Comparison of ENCODE assay signal across 40 cellular contexts in genomic region chr6:15393605-15394004, GRCh38.
"Had no signal": no experiment of that assay in that cellular context is flagged by ENCODE, and none has a peak within 500 bp of the region (broad histone marks: within the 10 kb centered on the region; RNA-seq: fewer than 3 reads in every experiment).

No MANE protein-coding gene starts in this region.

- FAIRE-seq: bronchial epithelial cell, TTC549 had no signal

- ATAC-seq: activated CD4-positive, alpha-beta T cell treated with anti-CD3 and anti-CD28 coated beads for 36 hours; activated CD4-positive, CD25-positive, alpha-beta regulatory T cell treated with anti-CD3 and anti-CD28 coated beads, Interleukin-2, amount 50 U/mL, for 24 hours; activated CD8-positive, alpha-beta memory T cell treated with anti-CD3 and anti-CD28 coated beads, Interleukin-2, amount 10 ng/mL, durations not matched to agents 7 days and 5 days; activated CD8-positive, alpha-beta T cell treated with anti-CD3 and anti-CD28 coated beads, Interleukin-2, amount 10 ng/mL, durations not matched to agents 7 days and 5 days; activated naive CD8-positive, alpha-beta T cell treated with anti-CD3 and anti-CD28 coated beads, Interleukin-2, amount 50 U/mL, for 24 hours; WTC11 had no signal

- H3K9me3 Mint-ChIP-seq: activated CD4-positive, alpha-beta memory T cell treated with anti-CD3 and anti-CD28 coated beads, Interleukin-2, amount 10 ng/mL, durations not matched to agents 7 days and 5 days; activated CD4-positive, alpha-beta T cell treated with anti-CD3 and anti-CD28 coated beads, Interleukin-2, amount 10 ng/mL, durations not matched to agents 7 days and 5 days; activated naive CD4-positive, alpha-beta T cell treated with anti-CD3 and anti-CD28 coated beads, Interleukin-2, amount 10 ng/mL, durations not matched to agents 7 days and 5 days; activated naive CD4-positive, alpha-beta T cell treated with anti-CD3 and anti-CD28 coated beads, Interleukin-2, amount 50 U/mL, for 24 hours; activated naive CD8-positive, alpha-beta T cell treated with anti-CD3 and anti-CD28 coated beads, Interleukin-2, amount 10 ng/mL, durations not matched to agents 7 days and 5 days; activated naive CD8-positive, alpha-beta T cell treated with anti-CD3 and anti-CD28 coated beads, Interleukin-2, amount 50 U/mL, for 24 hours; activated T-cell treated with anti-CD3 and anti-CD28 coated beads, Interleukin-2, amount 50 U/mL, for 24 hours; activated T-helper 2 cell treated with anti-CD3 and anti-CD28 coated beads, Interferon-gamma antibody, Interleukin-2, Interleukin-4, amounts not matched to agents 10 μg/mL and 5 μg/mL and 100 μg/mL, durations not matched to agents 14 hours and 24 hours and 36 hours; central memory CD8-positive, alpha-beta T cell; T-helper 1 cell treated with Interleukin-12 subunit alpha and Interleukin-12 subunit beta and Interleukin-4 antibody, amounts not matched to agents 30 μg/mL and 1 μg/mL, for 36 hours; T-helper 2 cell treated with Interferon-gamma antibody and Interleukin-4, amounts not matched to agents 5 μg/mL and 100 μg/mL, for 36 hours; WTC11 had no signal

- H3K27ac ChIP-seq: ascending aorta, cardiac muscle cell, VCaP had no signal

- H3K27ac Mint-ChIP-seq: activated CD4-positive, alpha-beta memory T cell treated with anti-CD3 and anti-CD28 coated beads, Interleukin-2, amount 10 ng/mL, durations not matched to agents 7 days and 5 days; activated CD4-positive, alpha-beta T cell treated with anti-CD3 and anti-CD28 coated beads for 36 hours; activated CD4-positive, alpha-beta T cell treated with anti-CD3 and anti-CD28 coated beads, Interleukin-2, amount 10 ng/mL, durations not matched to agents 7 days and 5 days; activated CD8-positive, alpha-beta memory T cell treated with anti-CD3 and anti-CD28 coated beads, Interleukin-2, amount 10 ng/mL, durations not matched to agents 7 days and 5 days; activated CD8-positive, alpha-beta T cell treated with anti-CD3 and anti-CD28 coated beads, Interleukin-2, amount 10 ng/mL, durations not matched to agents 7 days and 5 days; activated naive CD4-positive, alpha-beta T cell treated with anti-CD3 and anti-CD28 coated beads, Interleukin-2, amount 10 ng/mL, durations not matched to agents 7 days and 5 days; activated naive CD4-positive, alpha-beta T cell treated with anti-CD3 and anti-CD28 coated beads, Interleukin-2, amount 50 U/mL, for 24 hours; activated naive CD8-positive, alpha-beta T cell; activated naive CD8-positive, alpha-beta T cell treated with anti-CD3 and anti-CD28 coated beads, Interleukin-2, amount 10 ng/mL, durations not matched to agents 7 days and 5 days; activated naive CD8-positive, alpha-beta T cell treated with anti-CD3 and anti-CD28 coated beads, Interleukin-2, amount 50 U/mL, for 24 hours; T-helper 1 cell treated with Interleukin-12 subunit alpha and Interleukin-12 subunit beta and Interleukin-4 antibody, amounts not matched to agents 30 μg/mL and 1 μg/mL, for 36 hours; T-helper 2 cell treated with Interferon-gamma antibody and Interleukin-4, amounts not matched to agents 5 μg/mL and 100 μg/mL, for 36 hours had no signal

- H3K36me3 ChIP-seq: ascending aorta, cardiac muscle cell had no signal

- H3K27me3 Mint-ChIP-seq: activated CD4-positive, alpha-beta memory T cell treated with anti-CD3 and anti-CD28 coated beads, Interleukin-2, amount 10 ng/mL, durations not matched to agents 7 days and 5 days; activated CD4-positive, alpha-beta T cell treated with anti-CD3 and anti-CD28 coated beads for 36 hours; activated CD4-positive, alpha-beta T cell treated with anti-CD3 and anti-CD28 coated beads, Interleukin-2, amount 10 ng/mL, durations not matched to agents 7 days and 5 days; activated CD8-positive, alpha-beta memory T cell treated with anti-CD3 and anti-CD28 coated beads, Interleukin-2, amount 10 ng/mL, durations not matched to agents 7 days and 5 days; activated naive CD4-positive, alpha-beta T cell treated with anti-CD3 and anti-CD28 coated beads, Interleukin-2, amount 10 ng/mL, durations not matched to agents 7 days and 5 days; activated naive CD4-positive, alpha-beta T cell treated with anti-CD3 and anti-CD28 coated beads, Interleukin-2, amount 50 U/mL, for 24 hours; activated naive CD8-positive, alpha-beta T cell; activated naive CD8-positive, alpha-beta T cell treated with anti-CD3 and anti-CD28 coated beads, Interleukin-2, amount 10 ng/mL, durations not matched to agents 7 days and 5 days; activated naive CD8-positive, alpha-beta T cell treated with anti-CD3 and anti-CD28 coated beads, Interleukin-2, amount 50 U/mL, for 24 hours; activated T-cell treated with anti-CD3 and anti-CD28 coated beads, Interleukin-2, amount 50 U/mL, for 24 hours; brain; central memory CD8-positive, alpha-beta T cell had no signal

- H3K4me3 ChIP-seq: ascending aorta, cardiac muscle cell had no signal

- H3K9me3 ChIP-seq: ascending aorta had no signal

- DNase-seq: activated CD4-positive, alpha-beta memory T cell treated with anti-CD3 and anti-CD28 coated beads, Interleukin-2, amount 10 ng/mL, durations not matched to agents 7 days and 5 days; activated CD4-positive, alpha-beta T cell treated with anti-CD3 and anti-CD28 coated beads for 1 hour; activated CD4-positive, alpha-beta T cell treated with anti-CD3 and anti-CD28 coated beads for 36 hours; activated CD4-positive, alpha-beta T cell treated with anti-CD3 and anti-CD28 coated beads for 48 hours; activated CD4-positive, alpha-beta T cell treated with anti-CD3 and anti-CD28 coated beads, Interleukin-2, amount 10 ng/mL, durations not matched to agents 7 days and 5 days; activated CD4-positive, alpha-beta T cell treated with anti-CD3 and anti-CD28 coated beads, Interleukin-2, amount 50 U/mL, for 48 hours; activated CD4-positive, CD25-positive, alpha-beta regulatory T cell; activated CD8-positive, alpha-beta memory T cell treated with anti-CD3 and anti-CD28 coated beads for 24 hours; activated CD8-positive, alpha-beta memory T cell treated with anti-CD3 and anti-CD28 coated beads, Interleukin-2, amount 10 ng/mL, durations not matched to agents 7 days and 5 days; activated CD8-positive, alpha-beta memory T cell treated with anti-CD3 and anti-CD28 coated beads, Interleukin-2, amount 50 U/mL, for 48 hours; activated CD8-positive, alpha-beta T cell treated with anti-CD3 and anti-CD28 coated beads, Interleukin-2, amount 10 ng/mL, durations not matched to agents 7 days and 5 days; activated effector memory CD4-positive, alpha-beta T cell treated with Interleukin-2 at 50 U/mL for 16 hours; activated gamma-delta T cell; activated naive CD4-positive, alpha-beta T cell treated with anti-CD3 and anti-CD28 coated beads, Interleukin-2, amount 10 ng/mL, durations not matched to agents 7 days and 5 days; activated naive CD4-positive, alpha-beta T cell treated with Interleukin-2 at 50 U/mL for 16 hours; activated naive CD8-positive, alpha-beta T cell treated with anti-CD3 and anti-CD28 coated beads, Interleukin-2, amount 10 ng/mL, durations not matched to agents 7 days and 5 days; activated naive CD8-positive, alpha-beta T cell treated with anti-CD3 and anti-CD28 coated beads, Interleukin-2, amount 50 U/mL, for 24 hours; activated T-cell treated with anti-CD3 and anti-CD28 coated beads, Interleukin-2, amount 50 U/mL, for 24 hours; activated T-cell treated with anti-CD3 and anti-CD28 coated beads, Interleukin-2, amount 50 U/mL, for 48 hours; amygdala; anterior cingulate cortex; caudate nucleus; cerebellar nuclear complex; T-helper 1 cell; T-helper 2 cell; T-helper 9 cell had no signal

- H3K27me3 ChIP-seq: ascending aorta, cardiac muscle cell had no signal

- H3K36me3 Mint-ChIP-seq: activated naive CD8-positive, alpha-beta T cell had no signal

- H3K4me3 Mint-ChIP-seq: activated CD4-positive, alpha-beta memory T cell treated with anti-CD3 and anti-CD28 coated beads, Interleukin-2, amount 10 ng/mL, durations not matched to agents 7 days and 5 days; activated CD4-positive, alpha-beta T cell treated with anti-CD3 and anti-CD28 coated beads for 36 hours; activated CD4-positive, alpha-beta T cell treated with anti-CD3 and anti-CD28 coated beads, Interleukin-2, amount 10 ng/mL, durations not matched to agents 7 days and 5 days; activated CD8-positive, alpha-beta memory T cell treated with anti-CD3 and anti-CD28 coated beads, Interleukin-2, amount 10 ng/mL, durations not matched to agents 7 days and 5 days; activated CD8-positive, alpha-beta T cell treated with anti-CD3 and anti-CD28 coated beads, Interleukin-2, amount 10 ng/mL, durations not matched to agents 7 days and 5 days; activated naive CD4-positive, alpha-beta T cell treated with anti-CD3 and anti-CD28 coated beads, Interleukin-2, amount 10 ng/mL, durations not matched to agents 7 days and 5 days; activated naive CD4-positive, alpha-beta T cell treated with anti-CD3 and anti-CD28 coated beads, Interleukin-2, amount 50 U/mL, for 24 hours; activated naive CD8-positive, alpha-beta T cell; activated naive CD8-positive, alpha-beta T cell treated with anti-CD3 and anti-CD28 coated beads, Interleukin-2, amount 10 ng/mL, durations not matched to agents 7 days and 5 days; activated naive CD8-positive, alpha-beta T cell treated with anti-CD3 and anti-CD28 coated beads, Interleukin-2, amount 50 U/mL, for 24 hours; activated T-cell treated with anti-CD3 and anti-CD28 coated beads, Interleukin-2, amount 50 U/mL, for 24 hours; brain; central memory CD8-positive, alpha-beta T cell; T-helper 1 cell treated with Interleukin-12 subunit alpha and Interleukin-12 subunit beta and Interleukin-4 antibody, amounts not matched to agents 30 μg/mL and 1 μg/mL, for 36 hours; T-helper 2 cell treated with Interferon-gamma antibody and Interleukin-4, amounts not matched to agents 5 μg/mL and 100 μg/mL, for 36 hours; WTC11 had no signal
